15 cellular contexts compared by ENCODE assay signal in the genomic region with DNA sequence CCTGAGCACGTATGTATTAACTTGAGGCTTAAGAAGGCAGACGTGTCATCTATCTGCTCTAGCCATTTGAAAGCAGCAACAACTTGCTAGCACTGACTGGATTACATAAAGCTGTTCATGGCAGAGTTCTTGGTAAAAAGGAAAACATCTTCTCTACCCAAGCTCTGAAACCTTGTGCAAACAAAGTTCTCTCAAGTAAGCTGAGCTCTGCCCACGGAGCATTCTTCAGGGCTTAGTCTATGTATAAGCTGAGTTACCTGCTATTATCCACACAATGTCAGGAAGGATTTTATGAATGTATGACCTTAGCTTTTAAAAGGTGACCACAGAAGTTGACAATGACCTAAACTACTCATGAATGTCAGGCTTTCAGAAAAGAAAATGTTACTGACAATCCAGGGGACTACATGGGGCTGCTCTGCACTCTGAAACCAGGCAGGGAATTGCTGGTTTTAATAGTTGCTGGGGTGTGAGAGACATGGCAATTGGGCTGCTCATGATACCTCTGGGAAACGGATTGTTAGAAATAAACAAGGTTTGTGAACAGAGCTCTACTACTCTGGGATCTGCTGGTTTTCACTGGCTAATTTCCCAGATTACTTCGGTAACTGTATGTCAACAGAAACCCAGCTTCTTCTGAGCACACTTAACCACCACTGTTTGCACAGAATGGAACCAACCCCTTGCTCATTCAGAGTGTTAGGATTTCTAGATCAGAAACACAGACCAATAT. TPM values are rescaled to one million over a fixed set of nuclear protein-coding genes. Genes with fewer than 3 reads are reported as not detected.
DNase-seq lines count a peak whose midpoint lies in the region; ATAC-seq, FAIRE-seq and TF ChIP-seq lines count a peak whose summit lies in the region.
"Had no signal": no experiment of that assay in that cellular context is flagged by ENCODE, and none has a peak within 500 bp of the region (broad histone marks: within the 10 kb centered on the region; RNA-seq: fewer than 3 reads in every experiment).

No MANE protein-coding gene starts in this region.

- FAIRE-seq in A549 (lab: Jason Lieb, UNC), result no peak
- FAIRE-seq in HTR-8/SVneo (lab: Jason Lieb, UNC), result peak; percentile 86
- FAIRE-seq: endometrium, islet of Langerhans had no signal

- H3K9me3 Mint-ChIP-seq in chondrocyte (ENCODE audit: low read depth), result no peaks in the 10 kb centered on the region
- no peaks in the 10 kb centered on the region for H3K9me3 Mint-ChIP-seq in activated T-cell treated with anti-CD3 and anti-CD28 coated beads, Interleukin-2, amount 50 U/mL, for 4 hours

- ATAC-seq in A549, result peak in 1 of 2 experiments; percentile 73; a peak in 4 of 6 replicates
- no peak for ATAC-seq in HG03025 (IDR thresholded peaks at IDR 0.05; ENCODE audit: low FRiP score, unreplicated experiment)
- ATAC-seq in HG03097 (IDR thresholded peaks at IDR 0.05; ENCODE audit: low FRiP score, unreplicated experiment), result no peak
- ATAC-seq in activated T-cell treated with anti-CD3 and anti-CD28 coated beads, Interleukin-2, amount 50 U/mL, for 4 hours, result no peak
- ATAC-seq: right cardiac atrium had no signal

- H3K27ac ChIP-seq in A549 (peak overlapping the region in 1 of 2 experiments; percentile 57; a peak in 3 of 6 replicates), mesodermal cell (ENCODE audit: low read depth, low read length, severe bottlenecking) (peak overlapping the region; percentile 52)

- peak overlapping the region; percentile 56 for H3K4me2 ChIP-seq in A549

- CTCF ChIA-PET in A549 (lab: Yijun Ruan, JAX), result interaction anchor here (1.4 to 1.6 kb wide), 3 partner anchors 20 to 243 kb away, joined by 3 to 6 read pairs (median 4); no protein-coding TSS in a partner anchor

- H3K4me3 Mint-ChIP-seq in chondrocyte (ENCODE audit: unreplicated experiment), result peak overlapping the region; percentile 1
- H3K4me3 Mint-ChIP-seq in activated T-cell treated with anti-CD3 and anti-CD28 coated beads, Interleukin-2, amount 50 U/mL, for 4 hours, result no peak overlapping the region

- H3K9me3 ChIP-seq in A549, result no peaks in the 10 kb centered on the region
- no peaks in the 10 kb centered on the region for H3K9me3 ChIP-seq in mesodermal cell (ENCODE audit: control insufficient read depth, low read length)

- no peak for TF ChIP-seq RAD21 in A549 (conservative IDR thresholded peaks at IDR 0.05 in 1 of 2, IDR thresholded peaks at IDR 0.05 in 1 of 2)

- peaks cover 25% of the 10 kb centered on the region for H3K4me1 ChIP-seq in A549
- H3K4me1 ChIP-seq in mesodermal cell (ENCODE audit: control insufficient read depth, insufficient read depth, low read length, poor library complexity, severe bottlenecking), result peaks cover 62% of the 10 kb centered on the region

- TF ChIP-seq POLR2A in A549 (IDR thresholded peaks at IDR 0.05; ENCODE audit: low read length), result no peak

- peaks cover 18% of the 10 kb centered on the region for H3K36me3 ChIP-seq in mesodermal cell (ENCODE audit: control insufficient read depth, insufficient read depth, low read length)

- H3K27me3 Mint-ChIP-seq in chondrocyte (ENCODE audit: low read depth), result no peaks in the 10 kb centered on the region
- peaks cover 7% of the 10 kb centered on the region for H3K27me3 Mint-ChIP-seq in activated T-cell treated with anti-CD3 and anti-CD28 coated beads, Interleukin-2, amount 50 U/mL, for 4 hours (ENCODE audit: low read depth)

- H3K36me3 Mint-ChIP-seq in chondrocyte (ENCODE audit: low read depth), result peaks cover 2% of the 10 kb centered on the region
- H3K36me3 Mint-ChIP-seq in activated T-cell treated with anti-CD3 and anti-CD28 coated beads, Interleukin-2, amount 50 U/mL, for 4 hours (ENCODE audit: insufficient read depth), result no peaks in the 10 kb centered on the region

- POLR2A ChIA-PET in A549 (lab: Yijun Ruan, JAX), result no interaction called here

- peaks cover 97% of the 10 kb centered on the region for H3K4me1 Mint-ChIP-seq in chondrocyte (ENCODE audit: low read depth)
- no peaks in the 10 kb centered on the region for H3K4me1 Mint-ChIP-seq in activated T-cell treated with anti-CD3 and anti-CD28 coated beads, Interleukin-2, amount 50 U/mL, for 4 hours (ENCODE audit: low read depth)

- TF ChIP-seq EP300 in A549 (IDR thresholded peaks at IDR 0.05), result no peak

- peak overlapping the region; percentile 65 for H3K27ac Mint-ChIP-seq in chondrocyte (ENCODE audit: unreplicated experiment)

- TF ChIP-seq CTCF in A549 (IDR thresholded peaks at IDR 0.05) (no peak), chondrocyte (IDR thresholded peaks at IDR 0.05) (no peak)

- DNase-seq in A549 (ENCODE audit: low read depth in 1 of 2, low spot score in 1 of 2) (no peak), HTR-8/SVneo (ENCODE audit: insufficient read length, low spot score) (no peak), chondrocyte (ENCODE audit: low spot score) (no peak), medulla oblongata (ENCODE audit: extremely low spot score) (no peak)
- no peak for DNase-seq in activated T-cell treated with anti-CD3 and anti-CD28 coated beads, Interleukin-2, amount 50 U/mL, for 4 hours
- DNase-seq: activated naive CD4-positive, alpha-beta T cell treated with anti-CD3 and anti-CD28 coated beads, Interleukin-2, amount 50 U/mL, for 16 hours; AML-193; NCI-H1417; right cardiac atrium; RPMI8226 had no signal

- 42% methylated on average over 5 of the region's 5 CpGs for WGBS in A549 (ENCODE audit: missing lambda C conversion rate)
- WGBS in mesodermal cell (ENCODE audit: insufficient coverage in 2 of 2), 2 experiments, result 84 to 89% methylated on average over 1 to 2 of the region's 5 CpGs

- H3K4me3 ChIP-seq in A549 (no peak overlapping the region), mesodermal cell (ENCODE audit: extremely low read depth, insufficient read depth, low read length, poor library complexity, severe bottlenecking) (no peak overlapping the region)

TF ChIP-seq in A549, 52 proteins besides CTCF, POLR2A, EP300 and RAD21:
- TF ChIP-seq RFX5 (IDR thresholded peaks at IDR 0.05) (no peak), KDM5A (IDR thresholded peaks at IDR 0.05) (no peak), CBX2 (IDR thresholded peaks at IDR 0.05; ENCODE audit: borderline replicate concordance, low read depth) (no peak), FOXS1 (CRISPR knock-in tag; IDR thresholded peaks at IDR 0.05) (no peak), TFCP2L1 (CRISPR knock-in tag; IDR thresholded peaks at IDR 0.05) (no peak), RARB (CRISPR knock-in tag; IDR thresholded peaks at IDR 0.05) (no peak), CHD2 (IDR thresholded peaks at IDR 0.05; ENCODE audit: low read length, partially characterized antibody) (no peak)
- TF ChIP-seq, protein P1, sequence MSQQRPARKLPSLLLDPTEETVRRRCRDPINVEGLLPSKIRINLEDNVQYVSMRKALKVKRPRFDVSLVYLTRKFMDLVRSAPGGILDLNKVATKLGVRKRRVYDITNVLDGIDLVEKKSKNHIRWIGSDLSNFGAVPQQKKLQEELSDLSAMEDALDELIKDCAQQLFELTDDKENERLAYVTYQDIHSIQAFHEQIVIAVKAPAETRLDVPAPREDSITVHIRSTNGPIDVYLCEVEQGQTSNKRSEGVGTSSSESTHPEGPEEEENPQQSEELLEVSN (IDR thresholded peaks at IDR 0.05; ENCODE audit: borderline replicate concordance, low read depth), result no peak
- TF ChIP-seq, protein P2, sequence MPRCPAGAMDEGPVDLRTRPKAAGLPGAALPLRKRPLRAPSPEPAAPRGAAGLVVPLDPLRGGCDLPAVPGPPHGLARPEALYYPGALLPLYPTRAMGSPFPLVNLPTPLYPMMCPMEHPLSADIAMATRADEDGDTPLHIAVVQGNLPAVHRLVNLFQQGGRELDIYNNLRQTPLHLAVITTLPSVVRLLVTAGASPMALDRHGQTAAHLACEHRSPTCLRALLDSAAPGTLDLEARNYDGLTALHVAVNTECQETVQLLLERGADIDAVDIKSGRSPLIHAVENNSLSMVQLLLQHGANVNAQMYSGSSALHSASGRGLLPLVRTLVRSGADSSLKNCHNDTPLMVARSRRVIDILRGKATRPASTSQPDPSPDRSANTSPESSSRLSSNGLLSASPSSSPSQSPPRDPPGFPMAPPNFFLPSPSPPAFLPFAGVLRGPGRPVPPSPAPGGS (IDR thresholded peaks at IDR 0.05), result no peak
TF ChIP-seq in A549: peak in this region for 0.

RNA-seq across cellular contexts. Expression of a gene that starts 29.6 kb away (rescaled TPM):
- polyA plus RNA-seq in A549 (2011; rRNA removed) (46.5 and 57.2 TPM in 2 replicates), A549 (2017; fragmentation: RNase III; extraction: RNeasy Plus Mini Kit Qiagen cat#74134 plus additional on column Dnase treatment) (58.1 to 90.6 TPM (median 62.5 TPM) in 3 replicates)
- polyA plus RNA-seq in A549 (2012; cell fraction: cytosol; rRNA removed), result 82.1 and 97.6 TPM in 2 replicates
- 197 and 256 TPM in 2 replicates for polyA plus RNA-seq in A549 (2012; cell fraction: nucleus; rRNA removed)
- polyA minus RNA-seq in A549 (2011; rRNA and poly(A)+ RNA removed), result 31.6 and 37.0 TPM in 2 replicates
- total RNA-seq in chondrocyte, result 523 to 556 TPM (median 539 TPM) in 3 replicates
- polyA plus RNA-seq in mesodermal cell (2013, experiment 1 of 2), result 311 TPM
- polyA plus RNA-seq in mesodermal cell (2013, experiment 2 of 2), result 252 TPM
- under 1 TPM; 0.43 to 0.65 (median 0.61) TPM for total RNA-seq in activated T-cell treated with anti-CD3 and anti-CD28 coated beads, Interleukin-2, amount 50 U/mL, for 4 hours

Comparison
In these comparisons a context has a peak if more than half of its experiments do, and no peak if none do; other contexts are left out.
1. RNA of a gene that starts 29.6 kb away (total RNA-seq): 523 to 556 TPM in chondrocyte; 0.43 to 0.65 TPM in activated T-cell treated with anti-CD3 and anti-CD28 coated beads, Interleukin-2, amount 50 U/mL, for 4 hours; every median in the first group is over 100 times any median in the second.